7 cellular contexts compared by ENCODE assay signal in the genomic region with DNA sequence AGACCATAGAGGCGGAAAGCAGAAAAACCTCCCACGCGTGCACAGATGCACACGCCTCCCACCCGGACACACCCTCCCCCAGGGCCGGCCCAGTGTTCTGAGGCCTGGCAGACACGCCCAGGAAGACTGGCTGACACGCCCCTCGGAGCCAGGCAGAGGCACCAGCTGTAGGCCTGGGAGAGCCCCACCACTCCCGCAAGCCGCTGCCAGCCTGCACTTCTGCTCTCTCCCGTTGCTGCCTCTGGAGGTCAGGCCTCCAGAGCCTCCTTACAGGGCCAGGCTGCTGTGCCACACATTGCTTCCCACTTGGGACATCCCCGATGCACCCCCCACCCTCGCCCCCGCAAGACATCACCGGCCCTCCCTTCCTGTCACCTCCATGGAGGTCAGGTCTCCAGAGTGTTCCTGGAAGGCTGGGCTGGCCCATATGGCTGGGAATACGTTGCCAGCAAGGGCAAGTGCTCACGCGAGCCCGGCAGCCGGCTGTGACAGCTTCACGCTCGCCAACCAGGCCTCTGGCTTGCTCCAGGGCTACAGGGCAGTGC.
DNase-seq lines count a peak whose midpoint lies in the region; ATAC-seq and TF ChIP-seq lines count a peak whose summit lies in the region.

No MANE protein-coding gene starts in this region.

- H3K27ac Mint-ChIP-seq in activated naive CD4-positive, alpha-beta T cell treated with anti-CD3 and anti-CD28 coated beads, Interleukin-2, amount 10 ng/mL, durations not matched to agents 7 days and 5 days: no peak overlapping the region

- H3K4me3 Mint-ChIP-seq in activated naive CD4-positive, alpha-beta T cell treated with anti-CD3 and anti-CD28 coated beads, Interleukin-2, amount 10 ng/mL, durations not matched to agents 7 days and 5 days: no peak overlapping the region

- ATAC-seq in SK-N-SH treated with all-trans-retinoic acid at 6 μM for 48 hours (peak; percentile 89), GM21390 (IDR thresholded peaks at IDR 0.05; ENCODE audit: unreplicated experiment) (no peak)

- no peaks in the 10 kb centered on the region for H3K36me3 Mint-ChIP-seq in activated naive CD4-positive, alpha-beta T cell treated with anti-CD3 and anti-CD28 coated beads, Interleukin-2, amount 10 ng/mL, durations not matched to agents 7 days and 5 days

- H3K4me1 Mint-ChIP-seq in activated naive CD4-positive, alpha-beta T cell treated with anti-CD3 and anti-CD28 coated beads, Interleukin-2, amount 10 ng/mL, durations not matched to agents 7 days and 5 days: peaks cover 13% of the 10 kb centered on the region

- no peak for TF ChIP-seq EP300 in Ishikawa (IDR thresholded peaks at IDR 0.05; ENCODE audit: borderline replicate concordance)

- peak; percentile 81 for DNase-seq in activated naive CD4-positive, alpha-beta T cell treated with anti-CD3 and anti-CD28 coated beads, Interleukin-2, amount 10 ng/mL, durations not matched to agents 7 days and 5 days
- peak; percentile 69 for DNase-seq in kidney glomerular epithelial cell (lab: John Stamatoyannopoulos, UW)
- DNase-seq in stimulated activated CD8-positive, alpha-beta memory T cell treated with anti-CD3 and anti-CD28 coated beads, Interleukin-15, amount 100 ng/mL, for 4 hours (ENCODE audit: low read depth in 2 of 2): peak; percentile 7 to 16
- no peak for DNase-seq in dedifferentiated amniotic fluid mesenchymal stem cell (ENCODE audit: extremely low spot score)

- TF ChIP-seq RAD21 in Ishikawa (IDR thresholded peaks at IDR 0.05; ENCODE audit: low read depth): no peak

- H3K9me3 Mint-ChIP-seq in activated naive CD4-positive, alpha-beta T cell treated with anti-CD3 and anti-CD28 coated beads, Interleukin-2, amount 10 ng/mL, durations not matched to agents 7 days and 5 days: no peaks in the 10 kb centered on the region

- CTCF ChIA-PET in activated naive CD4-positive, alpha-beta T cell treated with anti-CD3 and anti-CD28 coated beads, Interleukin-2, amount 10 ng/mL, durations not matched to agents 7 days and 5 days (lab: Charles Lee): no interaction called here

- H3K27me3 Mint-ChIP-seq in activated naive CD4-positive, alpha-beta T cell treated with anti-CD3 and anti-CD28 coated beads, Interleukin-2, amount 10 ng/mL, durations not matched to agents 7 days and 5 days: peaks cover 34% of the 10 kb centered on the region

TF ChIP-seq in Ishikawa, 13 proteins besides CTCF, POLR2A, EP300 and RAD21:
- TF ChIP-seq REST (IDR thresholded peaks at IDR 0.05; ENCODE audit: low read depth): no peak
- TF ChIP-seq EGR1 (IDR thresholded peaks at IDR 0.05): peak; percentile 36; the same call in 1 of the 2 replicates

TF ChIP-seq in SK-N-SH treated with all-trans-retinoic acid at 6 μM for 48 hours, 23 proteins besides CTCF, POLR2A, EP300 and RAD21:
- TF ChIP-seq ARNTL (CRISPR knock-in tag; IDR thresholded peaks at IDR 0.05; ENCODE audit: borderline replicate concordance, low read depth): no peak
